Comparison of ENCODE assay signal across 25 cellular contexts in genomic region chr1:172121071-172121717, GRCh38.
A peak's percentile ranks its signal among the peaks of the same experiment; 100 is the strongest.
DNase-seq lines count a peak whose midpoint lies in the region; ATAC-seq and TF ChIP-seq lines count a peak whose summit lies in the region.
"Had no signal": no experiment of that assay in that cellular context is flagged by ENCODE, and none has a peak within 500 bp of the region (broad histone marks: within the 10 kb centered on the region; RNA-seq: fewer than 3 reads in every experiment).

No MANE protein-coding gene starts in this region.

- ATAC-seq in GM19455 (IDR thresholded peaks at IDR 0.05; ENCODE audit: unreplicated experiment), result no peak
- ATAC-seq in GM21576 (IDR thresholded peaks at IDR 0.05; ENCODE audit: unreplicated experiment), result no peak
- ATAC-seq: GM23338 had no signal

- no peaks in the 10 kb centered on the region for H3K27me3 ChIP-seq in uterus
- H3K27me3 ChIP-seq in A673 (replicated peaks; ENCODE audit: insufficient read depth, low read depth, low read length, poor library complexity), result no peaks in the 10 kb centered on the region

- no peak overlapping the region for H3K27ac Mint-ChIP-seq in activated CD4-positive, alpha-beta T cell treated with anti-CD3 and anti-CD28 coated beads, Interleukin-2, amount 10 ng/mL, durations not matched to agents 24 days and 14 days
- H3K27ac Mint-ChIP-seq in brain (peak overlapping the region in 3 of 5 experiments; percentile 21 to 61 (median 46)), mesothelial cell of epicardium (peak overlapping the region; percentile 54)
- H3K27ac Mint-ChIP-seq: GM23338 had no signal

- BruUV-seq in A673 (replicated peaks; lab: Mats Ljungman, UMichigan), result no TSS peak

- POLR2A ChIA-PET in A673 (lab: Charles Lee; ENCODE audit: low non-redundant PET), result interaction anchor here (0.7 kb wide), 2 partner anchors 11 to 760 kb away, joined by 3 to 4 read pairs; no protein-coding TSS in a partner anchor

- H3K4me3 Mint-ChIP-seq in activated CD4-positive, alpha-beta T cell treated with anti-CD3 and anti-CD28 coated beads, Interleukin-2, amount 10 ng/mL, durations not matched to agents 24 days and 14 days, result no peak overlapping the region
- H3K4me3 Mint-ChIP-seq in brain (no peak overlapping the region), mesothelial cell of epicardium (no peak overlapping the region)
- H3K4me3 Mint-ChIP-seq: GM23338 had no signal

- DNase-seq in activated CD4-positive, alpha-beta T cell treated with anti-CD3 and anti-CD28 coated beads, Interleukin-2, amount 10 ng/mL, durations not matched to agents 24 days and 14 days, result peak; percentile 38
- DNase-seq in activated CD4-positive, alpha-beta T cell treated with anti-CD3 and anti-CD28 coated beads for 4 hours, result no peak
- DNase-seq in mesothelial cell of epicardium (ENCODE audit: low spot score in 2 of 2, unreplicated experiment in 2 of 2) (no peak), uterus (no peak), A673 (ENCODE audit: low spot score) (no peak)
- DNase-seq: AML-193; DMS53; GDM1; KBM-7; MM.1S; NCI-H1048; NCI-H1436; NCI-H1930; NCI-H2227 treated with DMSO at 0.1 percent for 48 hours; NCI-H524; NCI-H774; NK-92 treated with Interleukin-12 subunit alpha and Interleukin-12 subunit beta, amount 100 ng/mL, for 24 hours; SIG-M5 had no signal

- H3K4me3 ChIP-seq in uterus, result no peak overlapping the region
- H3K4me3 ChIP-seq in A673 (ENCODE audit: low read depth, low read length, poor library complexity, severe bottlenecking), result no peak overlapping the region
- H3K4me3 ChIP-seq: GM23338, HAP-1 had no signal

- H3K9me3 ChIP-seq in uterus, result no peaks in the 10 kb centered on the region
- H3K9me3 ChIP-seq in A673 (ENCODE audit: low read depth, low read length, poor library complexity, severe bottlenecking), result no peaks in the 10 kb centered on the region
- H3K9me3 ChIP-seq: HAP-1 had no signal

- H3K27ac ChIP-seq in uterus (peak overlapping the region; percentile 51 to 55), A673 (ENCODE audit: low read depth, low read length, poor library complexity, severe bottlenecking) (no peak overlapping the region)
- H3K27ac ChIP-seq: 22Rv1, C4-2B had no signal

- TF ChIP-seq POLR2A in uterus (IDR thresholded peaks at IDR 0.05), result no peak

- H3K4me1 Mint-ChIP-seq in activated CD4-positive, alpha-beta T cell treated with anti-CD3 and anti-CD28 coated beads, Interleukin-2, amount 10 ng/mL, durations not matched to agents 24 days and 14 days, result peaks cover 21% of the 10 kb centered on the region
- H3K4me1 Mint-ChIP-seq in brain (peaks cover 9% of the 10 kb centered on the region), mesothelial cell of epicardium (peaks cover 30% of the 10 kb centered on the region)
- H3K4me1 Mint-ChIP-seq: GM23338 had no signal

- TF ChIP-seq CTCF in brain (conservative IDR thresholded peaks at IDR 0.05), result no peak
- TF ChIP-seq CTCF in mesothelial cell of epicardium (IDR thresholded peaks at IDR 0.05; ENCODE audit: unreplicated experiment), result no peak
- no peak for TF ChIP-seq CTCF in uterus (IDR thresholded peaks at IDR 0.05)
- TF ChIP-seq CTCF in A673 (conservative IDR thresholded peaks at IDR 0.05; ENCODE audit: low read depth, low read length), result no peak

- H3K36me3 ChIP-seq in uterus (no peaks in the 10 kb centered on the region), A673 (ENCODE audit: insufficient read depth, low read length, poor library complexity, severe bottlenecking) (no peaks in the 10 kb centered on the region)
- H3K36me3 ChIP-seq: HAP-1 had no signal

- CTCF ChIA-PET in A673 (lab: Charles Lee), result no interaction called here

- H3K9me3 Mint-ChIP-seq in activated CD4-positive, alpha-beta T cell treated with anti-CD3 and anti-CD28 coated beads, Interleukin-2, amount 10 ng/mL, durations not matched to agents 24 days and 14 days, result no peaks in the 10 kb centered on the region
- peaks cover 0 to 5% (median 0%) of the 10 kb centered on the region in 5 experiments for H3K9me3 Mint-ChIP-seq in brain
- H3K9me3 Mint-ChIP-seq in mesothelial cell of epicardium, result peaks cover 13% of the 10 kb centered on the region
- H3K9me3 Mint-ChIP-seq: GM23338 had no signal

- no peaks in the 10 kb centered on the region for H3K27me3 Mint-ChIP-seq in activated CD4-positive, alpha-beta T cell treated with anti-CD3 and anti-CD28 coated beads, Interleukin-2, amount 10 ng/mL, durations not matched to agents 24 days and 14 days
- H3K27me3 Mint-ChIP-seq in brain, result no peaks in the 10 kb centered on the region
- no peaks in the 10 kb centered on the region for H3K27me3 Mint-ChIP-seq in mesothelial cell of epicardium (ENCODE audit: low read depth)

- no peaks in the 10 kb centered on the region for H3K36me3 Mint-ChIP-seq in activated CD4-positive, alpha-beta T cell treated with anti-CD3 and anti-CD28 coated beads, Interleukin-2, amount 10 ng/mL, durations not matched to agents 24 days and 14 days (ENCODE audit: low read depth)
- H3K36me3 Mint-ChIP-seq in brain (peaks cover 13% of the 10 kb centered on the region), mesothelial cell of epicardium (peaks cover 3% of the 10 kb centered on the region)

- peaks cover 0 to 12% of the 10 kb centered on the region in 2 donors for H3K4me1 ChIP-seq in uterus
- peaks cover 31% of the 10 kb centered on the region for H3K4me1 ChIP-seq in A673 (ENCODE audit: insufficient read depth, low read length, poor library complexity, severe bottlenecking)

- intact Hi-C loops in activated CD4-positive, alpha-beta T cell treated with anti-CD3 and anti-CD28 coated beads, Interleukin-2, amount 10 ng/mL, durations not matched to agents 24 days and 14 days (cut with micrococcal nuclease), result no loop called here
- intact Hi-C loops in uterus (cut with DNase I; ENCODE audit: low total_unique reads), result no loop called here
- intact Hi-C loops in A673 (cut with micrococcal nuclease; ENCODE audit: unreplicated experiment), result no loop called here
